Comparison of ENCODE assay signal across 26 cellular contexts in genomic region chr2:140603401-140603800, GRCh38.
DNase-seq lines count a peak whose midpoint lies in the region; FAIRE-seq and TF ChIP-seq lines count a peak whose summit lies in the region.
"Had no signal": no experiment of that assay in that cellular context is flagged by ENCODE, and none has a peak within 500 bp of the region (broad histone marks: within the 10 kb centered on the region; RNA-seq: fewer than 3 reads in every experiment).

No MANE protein-coding gene starts in this region.

- whole genome bisulfite sequencing in small intestine, 3 donors: 60 to 88% (median 84%) methylated on average over 4 of the region's 4 CpGs

- DNase-seq in RCC 7860 (ENCODE audit: low spot score) (no peak), fibroblast of pulmonary artery (ENCODE audit: low read depth) (peak; percentile 59), small intestine (no peak), occipital lobe (lab: John Stamatoyannopoulos, UW) (no peak), NK-92 (lab: John Stamatoyannopoulos, UW; ENCODE audit: unreplicated experiment) (no peak)
- no peak for DNase-seq in stimulated activated CD4-positive, alpha-beta T cell treated with anti-CD3 and anti-CD28 coated beads, Interleukin-1b, Interleukin-23, amount 100 ng/mL, for 48 hours
- DNase-seq: 8988T; ACHN; BE2C; C1 segment of cervical spinal cord; CD4-positive, alpha-beta memory T cell; CD4-positive, CD25-positive, alpha-beta regulatory T cell; CD8-positive, alpha-beta memory T cell; COR-L47; DMS 273 treated with DMSO at 0.1 percent for 48 hours; DMS153; DMS53; DMS79; DND-41; EL; GDM1 had no signal

- H3K27ac ChIP-seq in small intestine (ENCODE audit: low read depth in 1 of 2, low read length in 1 of 2): no peak overlapping the region
- H3K27ac ChIP-seq: BLaER1 had no signal

- H3K4me1 ChIP-seq in small intestine (ENCODE audit: control insufficient read depth in 2 of 2, insufficient read depth in 1 of 2, low read depth in 1 of 2, low read length in 1 of 2): no peaks in the 10 kb centered on the region
- H3K4me1 ChIP-seq: BE2C had no signal

- no peak for TF ChIP-seq CTCF in fibroblast of pulmonary artery (IDR thresholded peaks at IDR 0.05; ENCODE audit: low read length, missing control alignments)

- H3K36me3 ChIP-seq in small intestine (ENCODE audit: control insufficient read depth in 2 of 2, insufficient read depth in 2 of 2, low read length in 2 of 2): no peaks in the 10 kb centered on the region
- H3K36me3 ChIP-seq: BE2C, BLaER1 had no signal

- no peak overlapping the region for H3K4me3 ChIP-seq in fibroblast of pulmonary artery (replicated peaks; ENCODE audit: low read depth, low read length)
- H3K4me3 ChIP-seq in small intestine (ENCODE audit: low read depth in 1 of 2, low read length in 2 of 2): no peak overlapping the region
- H3K4me3 ChIP-seq: BLaER1, GM12878 had no signal

- no peaks in the 10 kb centered on the region for H3K27me3 ChIP-seq in small intestine (ENCODE audit: control insufficient read depth in 2 of 2, insufficient read depth in 2 of 2, low read length in 2 of 2)
- H3K27me3 ChIP-seq: BE2C, BLaER1 had no signal

- FAIRE-seq in RCC 7860 (lab: Jason Lieb, UNC) (peak; percentile 34), small intestine (lab: Jason Lieb, UNC) (peak; percentile 15)
- FAIRE-seq: A204.1, GM12878, GM12892, GM18507 had no signal

- H3K9me3 ChIP-seq in small intestine (ENCODE audit: control insufficient read depth, low read depth): no peaks in the 10 kb centered on the region
- H3K9me3 ChIP-seq: BE2C, BLaER1 had no signal
